ENCODE assay signal across 17 cellular contexts in genomic region chr10:112658465-112658864, GRCh38.
DNase-seq lines count a peak whose midpoint lies in the region; ATAC-seq, FAIRE-seq and TF ChIP-seq lines count a peak whose summit lies in the region.
"Had no signal": no experiment of that assay in that cellular context is flagged by ENCODE, and none has a peak within 500 bp of the region (broad histone marks: within the 10 kb centered on the region; RNA-seq: fewer than 3 reads in every experiment).

No MANE protein-coding gene starts in this region.

- POLR2A ChIA-PET in HCT116 (lab: Charles Lee) = interaction anchor here (1.0 kb wide), 1 partner anchor 8 kb away, joined by 3 read pairs; no protein-coding TSS in a partner anchor

- RAD21 ChIA-PET in HCT116 (lab: Charles Lee; ENCODE audit: low non-redundant PET in 1 of 2, low total read pairs in 2 of 2, uncharacterized antibody in 2 of 2, unreplicated experiment in 2 of 2) = no interaction called here

- H4K20me1 ChIP-seq in HCT116 (ENCODE audit: insufficient read depth) (no peaks in the 10 kb centered on the region), hepatocyte (ENCODE audit: insufficient read depth, poor library complexity, severe bottlenecking) (no peaks in the 10 kb centered on the region), smooth muscle cell (ENCODE audit: low read depth) (no peaks in the 10 kb centered on the region)

- H3K4me1 ChIP-seq in HCT116 (ENCODE audit: control insufficient read depth in 1 of 2, insufficient read depth in 2 of 2, low read length in 2 of 2) = peaks cover 56 to 74% of the 10 kb centered on the region in 2 experiments
- peaks cover 30% of the 10 kb centered on the region for H3K4me1 ChIP-seq in RWPE2 (ENCODE audit: insufficient read depth, poor library complexity, severe bottlenecking)
- H3K4me1 ChIP-seq in hepatocyte (ENCODE audit: insufficient read depth) = peaks cover 10% of the 10 kb centered on the region
- H3K4me1 ChIP-seq in smooth muscle cell (ENCODE audit: low read depth) = peaks cover 14% of the 10 kb centered on the region

- no peaks in the 10 kb centered on the region for H3K27me3 ChIP-seq in HCT116 (ENCODE audit: insufficient read depth, low read length)
- no peaks in the 10 kb centered on the region for H3K27me3 ChIP-seq in RWPE2 (ENCODE audit: insufficient read depth, poor library complexity, severe bottlenecking)
- H3K27me3 ChIP-seq in hepatocyte = no peaks in the 10 kb centered on the region
- H3K27me3 ChIP-seq in smooth muscle cell (ENCODE audit: low read depth) = no peaks in the 10 kb centered on the region

- H3K9me3 ChIP-seq in HCT116 (ENCODE audit: control insufficient read depth in 1 of 2, insufficient read depth in 1 of 2, low read depth in 1 of 2, low read length in 2 of 2) = no peaks in the 10 kb centered on the region
- no peaks in the 10 kb centered on the region for H3K9me3 ChIP-seq in RWPE2 (ENCODE audit: severe bottlenecking)
- H3K9me3 ChIP-seq in hepatocyte (ENCODE audit: low read depth) = no peaks in the 10 kb centered on the region
- H3K9me3 ChIP-seq in smooth muscle cell (replicated peaks; ENCODE audit: low read depth) = no peaks in the 10 kb centered on the region

- H3K4me3 ChIP-seq in HCT116 (replicated peaks in 1 of 2; ENCODE audit: low read depth in 1 of 2, low read length in 2 of 2) = peak overlapping the region in 1 of 2 experiments; percentile 1; a peak in 1 of 4 replicates
- H3K4me3 ChIP-seq in RWPE2 (ENCODE audit: severe bottlenecking) = no peak overlapping the region
- H3K4me3 ChIP-seq in hepatocyte = no peak overlapping the region
- H3K4me3 ChIP-seq in smooth muscle cell = no peak overlapping the region
- H3K4me3 ChIP-seq: K562 had no signal

- ATAC-seq in HCT116 (peak; percentile 46), RWPE2 (ENCODE audit: low read depth) (peak; percentile 26; the same call in 1 of the 3 replicates), GM21367 (IDR thresholded peaks at IDR 0.05; ENCODE audit: unreplicated experiment) (no peak)
- ATAC-seq: K562 had no signal

- FAIRE-seq in GM19239 (lab: Jason Lieb, UNC) = no peak
- FAIRE-seq: K562 had no signal

- H3K79me2 ChIP-seq in HCT116 (ENCODE audit: insufficient read depth, low read length) = peaks cover 32% of the 10 kb centered on the region; the same call in 1 of the 2 replicates
- no peaks in the 10 kb centered on the region for H3K79me2 ChIP-seq in hepatocyte
- H3K79me2 ChIP-seq in smooth muscle cell (ENCODE audit: low read depth) = no peaks in the 10 kb centered on the region

- intact Hi-C loops in HCT116 (cut with micrococcal nuclease) = no loop called here

- H3K9ac ChIP-seq in HCT116 (ENCODE audit: low read length) (peak overlapping the region; percentile 13), smooth muscle cell (ENCODE audit: low read depth) (no peak overlapping the region)

- no TSS peak for BruUV-seq in HCT116 (replicated peaks; lab: Mats Ljungman, UMichigan)

- no peak for DNase-seq in HCT116 (ENCODE audit: low read depth, low spot score)
- no peak for DNase-seq in RWPE2 (ENCODE audit: low spot score)
- DNase-seq in hepatocyte (ENCODE audit: low spot score) = no peak
- DNase-seq in smooth muscle cell (lab: John Stamatoyannopoulos, UW; ENCODE audit: unreplicated experiment) = no peak
- no peak for DNase-seq in GM19239 (ENCODE audit: insufficient read length, low spot score)
- no peak for DNase-seq in stimulated activated CD8-positive, alpha-beta memory T cell treated with anti-CD3 and anti-CD28 coated beads, Interleukin-4, amount 100 ng/mL, for 48 hours
- DNase-seq: C1 segment of cervical spinal cord; DMS79 treated with DMSO at 0.1 percent for 48 hours; H9; NCI-H1105 treated with DMSO at 0.1 percent for 48 hours; NCI-H1694; NCI-H2081 treated with DMSO at 0.1 percent for 48 hours; NCI-H446 treated with DMSO at 0.1 percent for 48 hours; NK-92 treated with Interleukin-12 subunit alpha and Interleukin-12 subunit beta, amount 100 ng/mL, for 24 hours; SIG-M5 had no signal

- no peak for TF ChIP-seq CTCF in HCT116 (IDR thresholded peaks at IDR 0.05 in 2 of 3, conservative IDR thresholded peaks at IDR 0.05 in 1 of 3; ENCODE audit: borderline replicate concordance in 1 of 3, insufficient read depth in 1 of 3, low read depth in 2 of 3, low read length in 2 of 3)
- no peak for TF ChIP-seq CTCF in RWPE2 (IDR thresholded peaks at IDR 0.05; ENCODE audit: poor library complexity, severe bottlenecking)
- no peak for TF ChIP-seq CTCF in hepatocyte (IDR thresholded peaks at IDR 0.05; ENCODE audit: poor library complexity)
- TF ChIP-seq CTCF in smooth muscle cell (IDR thresholded peaks at IDR 0.05; ENCODE audit: borderline replicate concordance, insufficient read depth, poor library complexity, severe bottlenecking) = no peak

- no peak for TF ChIP-seq POLR2A in HCT116 (IDR thresholded peaks at IDR 0.05; ENCODE audit: borderline replicate concordance, extremely low read depth, insufficient read depth, insufficient read length)

- H3K4me2 ChIP-seq in HCT116 (ENCODE audit: low read length) = peak overlapping the region; percentile 56
- H3K4me2 ChIP-seq in hepatocyte = peak overlapping the region; percentile 16
- H3K4me2 ChIP-seq in smooth muscle cell = no peak overlapping the region

- H3F3A ChIP-seq in smooth muscle cell (ENCODE audit: low read depth) = no peaks in the 10 kb centered on the region

- H3K9me2 ChIP-seq in HCT116 (ENCODE audit: insufficient read depth) (no peaks in the 10 kb centered on the region), hepatocyte (replicated peaks; ENCODE audit: insufficient read depth) (no peaks in the 10 kb centered on the region)

- TF ChIP-seq RAD21 in HCT116 (IDR thresholded peaks at IDR 0.05; ENCODE audit: low read depth) = no peak

- 64% methylated on average over 2 of the region's 2 CpGs for WGBS in hepatocyte (ENCODE audit: low lambda C conversion rate, missing lambda C conversion rate)
- 86% methylated on average over 2 of the region's 2 CpGs for WGBS in smooth muscle cell (ENCODE audit: low lambda C conversion rate)

- CTCF ChIA-PET in HCT116 (lab: Charles Lee) = interaction anchor here (0.9 to 1.3 kb wide), 2 partner anchors 10 to 186 kb away, joined by 3 to 5 read pairs; no protein-coding TSS in a partner anchor

- H3K36me3 ChIP-seq in HCT116 (ENCODE audit: control insufficient read depth in 1 of 2, insufficient read depth in 2 of 2, low read length in 2 of 2) = 0 out of 4 replicates have a peak, but pooled peaks cover 0 to 4% of the 10 kb centered on the region in 2 experiments
- no peaks in the 10 kb centered on the region for H3K36me3 ChIP-seq in RWPE2 (ENCODE audit: low read depth)
- H3K36me3 ChIP-seq in hepatocyte (replicated peaks; ENCODE audit: insufficient read depth, low read depth) = no peaks in the 10 kb centered on the region
- H3K36me3 ChIP-seq in smooth muscle cell (ENCODE audit: low read depth) = no peaks in the 10 kb centered on the region

- H2AFZ ChIP-seq in HCT116 (ENCODE audit: low read depth, low read length, poor library complexity, severe bottlenecking) (no peak overlapping the region), hepatocyte (no peak overlapping the region), smooth muscle cell (ENCODE audit: low read depth) (no peak overlapping the region)

- H3K27ac ChIP-seq in HCT116 (ENCODE audit: low read depth, low read length) = peak overlapping the region; percentile 63
- H3K27ac ChIP-seq in RWPE2 (ENCODE audit: poor library complexity, severe bottlenecking) = peak overlapping the region; percentile 58
- peak overlapping the region; percentile 47 for H3K27ac ChIP-seq in hepatocyte
- H3K27ac ChIP-seq in smooth muscle cell (ENCODE audit: low read depth) = peak overlapping the region; percentile 5

TF ChIP-seq in HCT116, 20 proteins besides CTCF, POLR2A, EP300 and RAD21:
- TF ChIP-seq MAX (IDR thresholded peaks at IDR 0.05) = peak; percentile 9; the same call in 1 of the 2 replicates
- 0 out of 2 replicates have a peak, but pooled peaks have one; percentile 17 for TF ChIP-seq EGR1 (IDR thresholded peaks at IDR 0.05; ENCODE audit: low read depth)
- no peak for TF ChIP-seq ZNF274 (IDR thresholded peaks at IDR 0.05; ENCODE audit: low read depth, low read length)
- TF ChIP-seq SIN3A (IDR thresholded peaks at IDR 0.05; ENCODE audit: low read depth) = 0 out of 2 replicates have a peak, but pooled peaks have one; percentile 35
- no peak for TF ChIP-seq SRF (IDR thresholded peaks at IDR 0.05; ENCODE audit: low read depth)
- TF ChIP-seq CEBPB (IDR thresholded peaks at IDR 0.05; ENCODE audit: low read depth) = no peak
- no peak for TF ChIP-seq ZBTB33 (IDR thresholded peaks at IDR 0.05; ENCODE audit: extremely low read depth, insufficient replicate concordance, low read length)
- no peak for TF ChIP-seq POLR2AphosphoS5 (IDR thresholded peaks at IDR 0.05; ENCODE audit: low read depth, low read length)
- TF ChIP-seq CBX3 (IDR thresholded peaks at IDR 0.05; ENCODE audit: low read depth) = 0 out of 2 replicates have a peak, but pooled peaks have one; percentile 9

Comparison
In these comparisons a context has a peak if more than half of its experiments do, and no peak if none do; other contexts are left out.
1. H3K27ac ChIP-seq: peak in every context shown above with its lines; median percentile 63 in HCT116; 58 in RWPE2; 47 in hepatocyte; 5 in smooth muscle cell.